10 cellular contexts compared by ENCODE assay signal in genomic region chr6:139392834-139393233, GRCh38. TPM values are rescaled to one million over a fixed set of nuclear protein-coding genes. Genes with fewer than 3 reads are reported as not detected.
DNase-seq lines count a peak whose midpoint lies in the region; ATAC-seq and FAIRE-seq lines count a peak whose summit lies in the region.
"Had no signal": no experiment of that assay in that cellular context is flagged by ENCODE, and none has a peak within 500 bp of the region (broad histone marks: within the 10 kb centered on the region; RNA-seq: fewer than 3 reads in every experiment).

No MANE protein-coding gene starts in this region.

- ATAC-seq in GM21786 (IDR thresholded peaks at IDR 0.05; ENCODE audit: unreplicated experiment), result peak; percentile 100
- ATAC-seq in HG03565 (IDR thresholded peaks at IDR 0.05; ENCODE audit: unreplicated experiment), result peak; percentile 100

- peak; percentile 57 for FAIRE-seq in GM18507 (lab: Jason Lieb, UNC)

- DNase-seq in GM18507 (ENCODE audit: extremely low spot score, insufficient read length, low read depth) (no peak), germinal center (ENCODE audit: low spot score) (peak; percentile 37), AG08396 (ENCODE audit: low spot score) (no peak), cerebellum (ENCODE audit: low spot score) (no peak), activated gamma-delta T cell treated with Interleukin-2 at 50 U/mL for 16 hours (no peak), 8988T (no peak)
- DNase-seq: GF-D8, NCI-H2107 had no signal

RNA-seq across cellular contexts. Expression of gene CITED2, which starts 18.4 kb away (rescaled TPM):
- total RNA-seq in cerebellum, result 53.0 TPM
